1 cellular context compared by ENCODE assay signal in genomic region chr5:154198611-154199230, GRCh38.
TF ChIP-seq lines count a peak whose summit lies in the region.

No MANE protein-coding gene starts in this region.

TF ChIP-seq in A549, 52 proteins besides CTCF, POLR2A, EP300 and RAD21 (continued from another document):
- TF ChIP-seq PBX3 (IDR thresholded peaks at IDR 0.05), result peak; percentile 70
- TF ChIP-seq FOSB (CRISPR knock-in tag; IDR thresholded peaks at IDR 0.05), result no peak
- TF ChIP-seq E2F6 (IDR thresholded peaks at IDR 0.05; ENCODE audit: borderline replicate concordance, low read depth), result no peak
- TF ChIP-seq TFCP2L1 (CRISPR knock-in tag; IDR thresholded peaks at IDR 0.05), result no peak
- no peak for TF ChIP-seq TP53 (CRISPR knock-in tag; IDR thresholded peaks at IDR 0.05)
- TF ChIP-seq NFE2L2 (conservative IDR thresholded peaks at IDR 0.05; ENCODE audit: low read length), result no peak
- TF ChIP-seq BCL3 (IDR thresholded peaks at IDR 0.05), result peak; percentile 48; the same call in 1 of the 3 replicates
- TF ChIP-seq MAZ (IDR thresholded peaks at IDR 0.05; ENCODE audit: borderline replicate concordance, low read depth, low read length), result no peak
- TF ChIP-seq NPAS2 (CRISPR knock-in tag; IDR thresholded peaks at IDR 0.05; ENCODE audit: borderline replicate concordance), result no peak
- no peak for TF ChIP-seq HOXB5 (CRISPR knock-in tag; IDR thresholded peaks at IDR 0.05)
- no peak for TF ChIP-seq HDAC2 (IDR thresholded peaks at IDR 0.05)
- peak; percentile 83 for TF ChIP-seq MAX (IDR thresholded peaks at IDR 0.05)
- no peak for TF ChIP-seq BHLHE40 (IDR thresholded peaks at IDR 0.05; ENCODE audit: low read depth, low read length)
- no peak for TF ChIP-seq POLR2AphosphoS2 (conservative IDR thresholded peaks at IDR 0.05; ENCODE audit: low read length)
- TF ChIP-seq CHD2 (IDR thresholded peaks at IDR 0.05; ENCODE audit: low read length, partially characterized antibody), result no peak
- no peak for TF ChIP-seq ATOH8 (CRISPR knock-in tag; IDR thresholded peaks at IDR 0.05; ENCODE audit: low read depth)
- no peak for TF ChIP-seq EHF (CRISPR knock-in tag; IDR thresholded peaks at IDR 0.05)
